In genomic region chr5:19534751-19535150, GRCh38 we compare ENCODE assay signal across 28 cellular contexts.
DNase-seq lines count a peak whose midpoint lies in the region; ATAC-seq and TF ChIP-seq lines count a peak whose summit lies in the region.
"Had no signal": no experiment of that assay in that cellular context is flagged by ENCODE, and none has a peak within 500 bp of the region (broad histone marks: within the 10 kb centered on the region; RNA-seq: fewer than 3 reads in every experiment).

No MANE protein-coding gene starts in this region.

- no peaks in the 10 kb centered on the region for H3K4me1 ChIP-seq in thyroid gland
- H3K4me1 ChIP-seq: prostate gland, sigmoid colon had no signal

- no peak for TF ChIP-seq CTCF in thyroid gland (IDR thresholded peaks at IDR 0.05)

- TF ChIP-seq POLR2A in thyroid gland (IDR thresholded peaks at IDR 0.05) = no peak

- H3K9me3 ChIP-seq in thyroid gland = no peaks in the 10 kb centered on the region
- H3K9me3 ChIP-seq: prostate gland, sigmoid colon, suprapubic skin had no signal

- H3K27ac ChIP-seq in thyroid gland = no peak overlapping the region
- H3K27ac ChIP-seq: C4-2B, HL-60, prostate gland, sigmoid colon, suprapubic skin had no signal

- intact Hi-C loops in thyroid gland (cut with DNase I) = no loop called here

- ATAC-seq in left lobe of liver = no peak
- no peak for ATAC-seq in GM21381 (IDR thresholded peaks at IDR 0.05; ENCODE audit: unreplicated experiment)
- ATAC-seq: HepG2; naive thymus-derived CD8-positive, alpha-beta T cell had no signal

- H3K4me3 ChIP-seq in thyroid gland (replicated peaks in 1 of 3) = no peak overlapping the region
- H3K4me3 ChIP-seq: prostate gland, sigmoid colon, suprapubic skin had no signal

- no peaks in the 10 kb centered on the region for H3K27me3 ChIP-seq in thyroid gland
- H3K27me3 ChIP-seq: sigmoid colon, suprapubic skin had no signal

- 96% methylated on average over 1 of the region's 1 CpG for WGBS in thyroid gland, 2 donors

- H3K36me3 ChIP-seq in thyroid gland = no peaks in the 10 kb centered on the region
- H3K36me3 ChIP-seq: prostate gland, sigmoid colon, suprapubic skin had no signal

- DNase-seq in HPDE6-E6E7 (ENCODE audit: extremely low spot score) (peak; percentile 38), NCI-H446 treated with DMSO at 0.1 percent for 48 hours (lab: John Stamatoyannopoulos, UW) (peak; percentile 81), astrocyte of the hippocampus (ENCODE audit: low read depth, low spot score) (peak; percentile 6), medulla oblongata (ENCODE audit: extremely low spot score) (peak; percentile 4), left lobe of liver (ENCODE audit: low spot score) (no peak), thyroid gland (no peak)
- DNase-seq: activated CD4-positive, alpha-beta T cell treated with anti-CD3 and anti-CD28 coated beads, Interleukin-2, amount 50 U/mL, for 4 hours; activated CD4-positive, CD25-positive, alpha-beta regulatory T cell; aorta; central memory CD4-positive, alpha-beta T cell; DND-41; glutamatergic neuron; Karpas-422; naive thymus-derived CD8-positive, alpha-beta T cell; NCI-H187 treated with DMSO at 0.1 percent for 48 hours; NCI-H2227 treated with DMSO at 0.1 percent for 48 hours; NCI-H748 treated with DMSO at 0.1 percent for 48 hours; nucleus accumbens; SIG-M5; sigmoid colon; stimulated activated naive CD4-positive, alpha-beta T cell; SW 1271 had no signal

Comparison
In these comparisons a context has a peak if more than half of its experiments do, and no peak if none do; other contexts are left out.
1. DNase-seq: peak in HPDE6-E6E7 (single experiment), NCI-H446 treated with DMSO at 0.1 percent for 48 hours (single experiment), astrocyte of the hippocampus (single experiment) and medulla oblongata (single experiment); none in left lobe of liver (single experiment) and thyroid gland (0 of 2).